In the genomic region with DNA sequence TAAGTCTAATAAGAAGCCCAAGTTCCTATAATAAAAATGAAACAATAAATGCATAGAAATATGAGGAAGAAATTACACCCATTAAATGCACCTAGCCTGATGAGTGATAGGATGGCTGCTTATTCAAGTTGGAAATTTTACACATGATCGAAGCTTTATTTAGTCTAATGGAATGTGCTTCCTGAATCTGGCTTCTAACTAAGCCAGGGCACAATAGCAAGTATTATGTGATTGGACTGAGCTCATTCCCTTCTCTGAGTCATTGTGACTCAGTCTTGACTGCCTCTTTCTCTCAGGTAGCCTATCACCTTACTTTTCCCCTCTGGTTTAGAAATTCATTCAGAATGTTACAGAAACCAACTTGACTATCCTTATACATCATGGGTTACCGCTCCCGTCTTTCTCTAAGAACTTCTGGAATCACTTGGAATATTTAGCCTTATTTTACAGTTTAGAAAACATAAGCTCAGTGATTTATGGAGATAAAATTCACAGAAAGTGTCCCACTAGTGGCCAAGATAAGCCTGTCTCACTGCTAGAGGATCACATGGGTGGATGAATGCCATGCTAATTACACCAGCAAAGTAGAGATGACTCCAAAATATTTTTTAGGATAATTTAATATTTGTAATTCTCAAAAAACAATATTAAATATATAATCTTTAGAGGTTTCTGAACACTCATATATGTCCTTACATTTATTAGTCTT, we compare ENCODE assay signal across 12 cellular contexts.
A peak's percentile ranks its signal among the peaks of the same experiment; 100 is the strongest.
DNase-seq lines count a peak whose midpoint lies in the region; ATAC-seq, FAIRE-seq and TF ChIP-seq lines count a peak whose summit lies in the region.
"Had no signal": no experiment of that assay in that cellular context is flagged by ENCODE, and none has a peak within 500 bp of the region (broad histone marks: within the 10 kb centered on the region; RNA-seq: fewer than 3 reads in every experiment).

No MANE protein-coding gene starts in this region.

- no peak overlapping the region for H4K5ac ChIP-seq in H9 (ENCODE audit: insufficient read length, low read depth, low read length)

- H3K27ac Mint-ChIP-seq in type B pancreatic cell: no peak overlapping the region
- no peak overlapping the region for H3K27ac Mint-ChIP-seq in H9
- H3K27ac Mint-ChIP-seq: activated T-helper 17 cell treated with anti-CD3 and anti-CD28 coated beads, Interleukin-2, amount 50 U/mL, for 72 hours; CD14-positive monocyte; stimulated activated naive B cell treated with anti-CD40 and anti-IgM and Interleukin-4, amounts not matched to agents 10 μg/mL and 1 μg/mL and 100 μg/mL, for 72 hours had no signal

- intact Hi-C loops in HepG2 (cut with micrococcal nuclease; ENCODE audit: unreplicated experiment) (no loop called here), upper lobe of right lung (cut with DNase I) (no loop called here)

- POLR2A ChIA-PET in HepG2 (lab: Yijun Ruan, JAX): no interaction called here

- no peaks in the 10 kb centered on the region for H4K20me1 ChIP-seq in HepG2 (ENCODE audit: insufficient read depth, low read length)
- no peaks in the 10 kb centered on the region for H4K20me1 ChIP-seq in H9 (ENCODE audit: control insufficient read depth, insufficient read depth, insufficient read length)

- ATAC-seq in HepG2 (no peak), upper lobe of right lung (no peak)
- ATAC-seq: activated T-helper 17 cell treated with anti-CD3 and anti-CD28 coated beads, Interleukin-2, amount 50 U/mL, for 72 hours; stimulated activated naive B cell treated with anti-CD40 and anti-IgM and Interleukin-4, amounts not matched to agents 10 μg/mL and 1 μg/mL and 100 μg/mL, for 72 hours had no signal

- BruUV-seq in HepG2 (replicated peaks; lab: Mats Ljungman, UMichigan): no TSS peak

- no peak overlapping the region for H2BK5ac ChIP-seq in H9 (ENCODE audit: insufficient read length, low read length)

- H3K36me3 Mint-ChIP-seq in type B pancreatic cell (no peaks in the 10 kb centered on the region), H9 (ENCODE audit: insufficient read depth in 1 of 3, low read depth in 3 of 3) (peaks cover 4 to 15% (median 9%) of the 10 kb centered on the region in 3 experiments; a peak in 4 of 7 replicates)
- H3K36me3 Mint-ChIP-seq: CD14-positive monocyte; stimulated activated naive B cell treated with anti-CD40 and anti-IgM and Interleukin-4, amounts not matched to agents 10 μg/mL and 1 μg/mL and 100 μg/mL, for 72 hours had no signal

- H3K36me3 ChIP-seq in bronchial epithelial cell (ENCODE audit: control insufficient read depth, insufficient read depth, low read length) (no peaks in the 10 kb centered on the region), HepG2 (replicated peaks in 1 of 2; ENCODE audit: control insufficient read depth in 1 of 2, insufficient read depth in 2 of 2, low read length in 2 of 2) (no peaks in the 10 kb centered on the region), upper lobe of right lung (no peaks in the 10 kb centered on the region)

- TF ChIP-seq EP300 in HepG2 (IDR thresholded peaks at IDR 0.05; ENCODE audit: low read depth in 2 of 2, low read length in 2 of 2): no peak
- no peak for TF ChIP-seq EP300 in HepG2 (CRISPR knock-in tag; IDR thresholded peaks at IDR 0.05; ENCODE audit: borderline replicate concordance)

- FAIRE-seq in bronchial epithelial cell (lab: Jason Lieb, UNC) (no peak), HepG2 (lab: Jason Lieb, UNC) (no peak)

- H4K8ac ChIP-seq in H9 (replicated peaks; ENCODE audit: insufficient read length, low read depth, low read length): no peak overlapping the region

- no peaks in the 10 kb centered on the region for H3K27me3 ChIP-seq in bronchial epithelial cell (ENCODE audit: control insufficient read depth, insufficient read depth, low read length)
- no peaks in the 10 kb centered on the region for H3K27me3 ChIP-seq in HepG2 (ENCODE audit: control insufficient read depth in 1 of 2, insufficient read depth in 2 of 2, low read length in 2 of 2)
- no peaks in the 10 kb centered on the region for H3K27me3 ChIP-seq in upper lobe of right lung
- no peaks in the 10 kb centered on the region for H3K27me3 ChIP-seq in H9 (ENCODE audit: insufficient read depth, low read length)

- H3K4me3 Mint-ChIP-seq in type B pancreatic cell (no peak overlapping the region), H9 (no peak overlapping the region)
- H3K4me3 Mint-ChIP-seq: activated T-helper 17 cell treated with anti-CD3 and anti-CD28 coated beads, Interleukin-2, amount 50 U/mL, for 72 hours; CD14-positive monocyte; stimulated activated naive B cell treated with anti-CD40 and anti-IgM and Interleukin-4, amounts not matched to agents 10 μg/mL and 1 μg/mL and 100 μg/mL, for 72 hours had no signal

- H3K4ac ChIP-seq in H9 (ENCODE audit: low read depth, low read length): no peak overlapping the region

- H2AK5ac ChIP-seq in H9 (ENCODE audit: insufficient read length, low read length): no peak overlapping the region

- no peak for TF ChIP-seq RAD21 in HepG2 (CRISPR knock-in tag; IDR thresholded peaks at IDR 0.05)

- H2BK12ac ChIP-seq in H9 (ENCODE audit: insufficient read length, low read depth, low read length): no peak overlapping the region

- H3K9me3 Mint-ChIP-seq in type B pancreatic cell (peaks cover 12% of the 10 kb centered on the region), H9 (peaks cover 8 to 17% of the 10 kb centered on the region in 2 experiments)

- H3K23ac ChIP-seq in H9 (ENCODE audit: insufficient read length, low read depth, low read length): no peak overlapping the region

- H2BK15ac ChIP-seq in H9 (ENCODE audit: low read depth, low read length): no peak overlapping the region

- no peak overlapping the region for H3K56ac ChIP-seq in H9 (ENCODE audit: insufficient read length, low read depth, low read length)

- H2BK20ac ChIP-seq in H9 (ENCODE audit: low read depth, low read length, poor library complexity, severe bottlenecking): no peak overlapping the region

- TF ChIP-seq POLR2A in HepG2 (IDR thresholded peaks at IDR 0.05; ENCODE audit: insufficient read depth in 1 of 2, low read depth in 2 of 2, low read length in 2 of 2): no peak

- H3K4me2 ChIP-seq in HepG2 (ENCODE audit: low read depth, low read length) (no peak overlapping the region), H9 (ENCODE audit: insufficient read depth, insufficient read length, low read length) (no peak overlapping the region)

- no peak overlapping the region for H3K18ac ChIP-seq in H9 (ENCODE audit: insufficient read length, low read depth, low read length)

- CTCF ChIA-PET in HepG2 (lab: Yijun Ruan, JAX; ENCODE audit: low intra/inter-chr PET ratio, low total read pairs): no interaction called here

- H3K79me2 ChIP-seq in HepG2 (ENCODE audit: insufficient read depth, low read length): no peaks in the 10 kb centered on the region
- no peaks in the 10 kb centered on the region; the same call in 1 of the 2 replicates for H3K79me2 ChIP-seq in H9 (ENCODE audit: insufficient read depth, low read length)

- TF ChIP-seq CTCF in bronchial epithelial cell (IDR thresholded peaks at IDR 0.05; ENCODE audit: insufficient read depth, low read length, severe bottlenecking) (no peak), HepG2 (CRISPR knock-in tag; IDR thresholded peaks at IDR 0.05) (no peak), type B pancreatic cell (conservative IDR thresholded peaks at IDR 0.05) (no peak), upper lobe of right lung (IDR thresholded peaks at IDR 0.05) (no peak), H9 (conservative IDR thresholded peaks at IDR 0.05) (no peak)

- DNase-seq in AG20443 (ENCODE audit: low spot score): peak; percentile 29
- DNase-seq in LHCN-M2 (ENCODE audit: low read depth): peak; percentile 59
- DNase-seq in bronchial epithelial cell (ENCODE audit: low read depth): peak; percentile 99
- DNase-seq in HepG2 (ENCODE audit: low spot score): peak; percentile 54
- no peak for DNase-seq in type B pancreatic cell (ENCODE audit: extremely low spot score, unreplicated experiment)
- no peak for DNase-seq in upper lobe of right lung
- no peak for DNase-seq in DMS153 (lab: John Stamatoyannopoulos, UW)
- DNase-seq in H9: no peak
- DNase-seq: NCI-H1930; stimulated activated naive B cell treated with anti-CD40 and anti-IgM and Interleukin-4, amounts not matched to agents 10 μg/mL and 1 μg/mL and 100 μg/mL, for 72 hours had no signal

- H3K4me1 ChIP-seq in HepG2 (ENCODE audit: insufficient read depth, low read length) (no peaks in the 10 kb centered on the region), upper lobe of right lung (no peaks in the 10 kb centered on the region), H9 (ENCODE audit: insufficient read depth, low read length) (no peaks in the 10 kb centered on the region)

- no peak overlapping the region for H3K4me3 ChIP-seq in bronchial epithelial cell (ENCODE audit: low read depth, low read length)
- no peak overlapping the region for H3K4me3 ChIP-seq in HepG2 (replicated peaks in 1 of 3; ENCODE audit: insufficient read depth in 1 of 3, low read depth in 2 of 3, low read length in 3 of 3)
- H3K4me3 ChIP-seq in upper lobe of right lung: no peak overlapping the region

- H4K91ac ChIP-seq in H9 (ENCODE audit: insufficient read length, low read depth, low read length): no peak overlapping the region

- H2BK120ac ChIP-seq in H9 (ENCODE audit: low read depth, low read length, poor library complexity, severe bottlenecking): no peak overlapping the region

- H3K27me3 Mint-ChIP-seq in type B pancreatic cell: peaks cover 3% of the 10 kb centered on the region
- no peaks in the 10 kb centered on the region for H3K27me3 Mint-ChIP-seq in H9 (ENCODE audit: low read depth)
- H3K27me3 Mint-ChIP-seq: stimulated activated naive B cell treated with anti-CD40 and anti-IgM and Interleukin-4, amounts not matched to agents 10 μg/mL and 1 μg/mL and 100 μg/mL, for 72 hours had no signal

- H3K9me3 ChIP-seq in HepG2 (ENCODE audit: low read length) (no peaks in the 10 kb centered on the region), upper lobe of right lung (no peaks in the 10 kb centered on the region), H9 (ENCODE audit: control insufficient read depth, low read depth, low read length) (peaks cover 8% of the 10 kb centered on the region)

- H3K27ac ChIP-seq in HepG2 (ENCODE audit: extremely low read length, insufficient read depth, low read length): no peak overlapping the region
- no peak overlapping the region for H3K27ac ChIP-seq in upper lobe of right lung
- no peak overlapping the region for H3K27ac ChIP-seq in H9 (ENCODE audit: insufficient read length, low read depth, low read length)

- in situ Hi-C loops in HepG2 (cut with HindIII; ENCODE audit: extremely low pct_ligation_motif_present, low pct_unique_long_range_greater_than_20kb): no loop called here

- WGBS in HepG2 (ENCODE audit: low lambda C conversion rate): 12% methylated on average over 3 of the region's 3 CpGs
- no CpG with 5 or more reads among the region's 3 CpGs for WGBS in H9 (ENCODE audit: extremely low coverage, insufficient read length, low lambda C conversion rate)

- H3K4me1 Mint-ChIP-seq in type B pancreatic cell (ENCODE audit: unreplicated experiment) (no peaks in the 10 kb centered on the region), H9 (no peaks in the 10 kb centered on the region)
- H3K4me1 Mint-ChIP-seq: activated T-helper 17 cell treated with anti-CD3 and anti-CD28 coated beads, Interleukin-2, amount 50 U/mL, for 72 hours; stimulated activated naive B cell treated with anti-CD40 and anti-IgM and Interleukin-4, amounts not matched to agents 10 μg/mL and 1 μg/mL and 100 μg/mL, for 72 hours had no signal

- no peak overlapping the region for H3T11ph ChIP-seq in H9 (ENCODE audit: low read length)

- no peak overlapping the region for H2AFZ ChIP-seq in HepG2 (ENCODE audit: low read length)
- no peak overlapping the region for H2AFZ ChIP-seq in H9 (ENCODE audit: low read length)

- H3K9ac ChIP-seq in HepG2 (ENCODE audit: insufficient read depth, low read depth, low read length): no peak overlapping the region
- no peak overlapping the region for H3K9ac ChIP-seq in H9 (ENCODE audit: extremely low read depth, insufficient read length, low read length)

- H3K79me1 ChIP-seq in H9 (ENCODE audit: insufficient read depth, low read depth, low read length, poor library complexity, severe bottlenecking): no peaks in the 10 kb centered on the region

- H3K23me2 ChIP-seq in H9 (ENCODE audit: insufficient read length, low read depth, low read length, poor library complexity, severe bottlenecking): no peaks in the 10 kb centered on the region

- no peak overlapping the region for H3K14ac ChIP-seq in H9 (ENCODE audit: insufficient read depth, low read length)

Comparison
In these comparisons a context has a peak if more than half of its experiments do, and no peak if none do; other contexts are left out.
1. DNase-seq: peak in AG20443 (single experiment), LHCN-M2 (single experiment), bronchial epithelial cell (single experiment) and HepG2 (single experiment); none in type B pancreatic cell (single experiment), upper lobe of right lung (single experiment), DMS153 (single experiment) and H9 (single experiment).